13 cellular contexts compared by ENCODE assay signal in the genomic region with DNA sequence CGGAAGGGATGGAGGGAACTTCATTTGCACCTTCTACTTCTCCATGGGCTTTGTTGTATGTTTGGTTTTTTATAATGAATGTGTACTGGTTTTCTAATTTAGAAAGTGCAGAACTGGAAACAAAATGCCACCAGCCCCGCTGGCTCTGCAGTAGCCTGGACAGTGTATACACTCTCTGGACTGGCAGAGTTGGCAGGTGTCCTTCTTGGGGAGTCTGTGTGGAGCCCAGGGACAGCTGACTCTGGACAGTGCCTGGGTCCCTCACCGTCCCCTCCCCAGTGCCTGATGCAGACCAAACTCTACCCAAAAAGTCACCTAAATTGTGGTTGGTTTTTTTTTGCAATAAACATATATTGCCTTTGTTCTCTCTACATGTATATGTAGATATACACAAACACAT.
"Had no signal": no experiment of that assay in that cellular context is flagged by ENCODE, and none has a peak within 500 bp of the region (broad histone marks: within the 10 kb centered on the region; RNA-seq: fewer than 3 reads in every experiment).

No MANE protein-coding gene starts in this region.

- H3K27ac Mint-ChIP-seq: T-cell had no signal

- DNase-seq: Karpas-422; KG1; MG63; NCI-H1105 treated with DMSO at 0.1 percent for 48 hours; NCI-H187; NCI-H2029; NK-92 treated with Interleukin-12 subunit alpha and Interleukin-12 subunit beta, amount 100 ng/mL, for 24 hours; OCI-M1; PC-9; Peyer's patch; SK-N-SH; SW 1271; T-cell had no signal

- H3K27ac ChIP-seq: PC-9, Peyer's patch had no signal

- H3K9me3 ChIP-seq: MG63, Peyer's patch, SK-N-SH had no signal

- H3K4me3 Mint-ChIP-seq: T-cell had no signal

- ATAC-seq: T-cell had no signal

- H3K36me3 ChIP-seq: MG63, Peyer's patch had no signal

- H3K4me1 Mint-ChIP-seq: T-cell had no signal

- H3K27me3 ChIP-seq: Peyer's patch had no signal

- H3K36me3 Mint-ChIP-seq: T-cell had no signal

- H3K9me3 Mint-ChIP-seq: T-cell had no signal

- H3K4me3 ChIP-seq: MG63, PC-9, Peyer's patch had no signal
